Comparison of ENCODE assay signal across 14 cellular contexts in the genomic region with DNA sequence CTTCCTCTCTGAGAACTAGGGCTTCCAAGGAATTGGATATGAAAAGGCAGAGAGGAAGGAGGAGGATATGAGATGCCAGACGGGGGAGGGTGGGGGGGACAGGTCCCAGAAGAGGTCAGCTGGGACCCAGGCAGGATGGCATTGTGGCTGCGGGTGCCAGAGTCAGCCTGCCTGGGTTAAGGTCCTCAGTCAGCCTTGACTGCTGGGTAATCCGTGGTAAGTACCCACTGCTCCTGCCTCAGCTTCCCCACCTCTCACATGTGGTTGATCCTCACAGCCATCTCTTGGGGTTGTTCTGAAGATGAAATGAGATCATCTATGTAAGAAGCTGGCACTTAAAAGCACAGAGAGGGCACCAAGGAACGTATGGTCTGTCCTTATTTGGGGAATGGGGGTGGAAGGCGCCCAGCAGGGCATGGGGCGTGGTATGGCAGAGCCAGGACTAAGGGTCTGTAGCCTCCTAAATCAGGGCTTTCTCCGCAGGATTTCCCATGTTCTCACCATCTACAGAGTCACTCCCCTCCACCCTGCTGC. TPM values are rescaled to one million over a fixed set of nuclear protein-coding genes. Genes with fewer than 3 reads are reported as not detected.
DNase-seq lines count a peak whose midpoint lies in the region; ATAC-seq and TF ChIP-seq lines count a peak whose summit lies in the region.
"Had no signal": no experiment of that assay in that cellular context is flagged by ENCODE, and none has a peak within 500 bp of the region (broad histone marks: within the 10 kb centered on the region; RNA-seq: fewer than 3 reads in every experiment).

No MANE protein-coding gene starts in this region.

- H3K9me3 Mint-ChIP-seq in mesothelial cell of epicardium (no peaks in the 10 kb centered on the region), glutamatergic neuron (ENCODE audit: unreplicated experiment) (peaks cover 7% of the 10 kb centered on the region)

- peak overlapping the region; percentile 26 for H3K4me3 Mint-ChIP-seq in mesothelial cell of epicardium
- H3K4me3 Mint-ChIP-seq in glutamatergic neuron (ENCODE audit: unreplicated experiment): no peak overlapping the region

- H3K27ac Mint-ChIP-seq in mesothelial cell of epicardium: peak overlapping the region; percentile 98
- H3K27ac Mint-ChIP-seq in glutamatergic neuron (ENCODE audit: unreplicated experiment): no peak overlapping the region

- no peaks in the 10 kb centered on the region for H3K27me3 ChIP-seq in HUES48 (ENCODE audit: control insufficient read depth, insufficient read depth, low read length)
- no peaks in the 10 kb centered on the region for H3K27me3 ChIP-seq in colonic mucosa
- no peaks in the 10 kb centered on the region for H3K27me3 ChIP-seq in thoracic aorta (replicated peaks; ENCODE audit: insufficient read depth)
- H3K27me3 ChIP-seq in thyroid gland: no peaks in the 10 kb centered on the region
- H3K27me3 ChIP-seq: adrenal gland had no signal

- 0 out of 2 replicates have a peak, but pooled peaks cover 5% of the 10 kb centered on the region for H3K4me1 ChIP-seq in HUES48 (ENCODE audit: control insufficient read depth, insufficient read depth, low read length)
- no peaks in the 10 kb centered on the region for H3K4me1 ChIP-seq in colonic mucosa
- H3K4me1 ChIP-seq in thoracic aorta (ENCODE audit: control insufficient read depth in 1 of 2, low read depth in 2 of 2): peaks cover 11 to 19% of the 10 kb centered on the region in 2 donors
- H3K4me1 ChIP-seq in thyroid gland: peaks cover 10 to 11% of the 10 kb centered on the region in 2 donors
- H3K4me1 ChIP-seq: adrenal gland had no signal

- TF ChIP-seq CTCF in colonic mucosa (IDR thresholded peaks at IDR 0.05) (no peak), mesothelial cell of epicardium (IDR thresholded peaks at IDR 0.05; ENCODE audit: unreplicated experiment) (no peak), thoracic aorta (IDR thresholded peaks at IDR 0.05) (no peak), thyroid gland (IDR thresholded peaks at IDR 0.05) (no peak), glutamatergic neuron (IDR thresholded peaks at IDR 0.05; ENCODE audit: partially characterized antibody, unreplicated experiment) (no peak)

- no peak overlapping the region for H3K9ac ChIP-seq in HUES48 (ENCODE audit: low read depth, low read length)
- peak overlapping the region; percentile 69 to 96 for H3K9ac ChIP-seq in colonic mucosa (ENCODE audit: low read depth in 2 of 2, low read length in 2 of 2)

- no peaks in the 10 kb centered on the region for H3K36me3 ChIP-seq in HUES48 (ENCODE audit: control insufficient read depth, insufficient read depth, low read length)
- H3K36me3 ChIP-seq in colonic mucosa: no peaks in the 10 kb centered on the region
- H3K36me3 ChIP-seq in thoracic aorta: no peaks in the 10 kb centered on the region
- H3K36me3 ChIP-seq in thyroid gland: no peaks in the 10 kb centered on the region
- H3K36me3 ChIP-seq: adrenal gland had no signal

- no peaks in the 10 kb centered on the region for H3K27me3 Mint-ChIP-seq in mesothelial cell of epicardium (ENCODE audit: low read depth)
- peaks cover 7% of the 10 kb centered on the region for H3K27me3 Mint-ChIP-seq in glutamatergic neuron (ENCODE audit: unreplicated experiment)

- no peak overlapping the region for H3K4me3 ChIP-seq in HUES48 (ENCODE audit: low read depth, low read length)
- H3K4me3 ChIP-seq in colonic mucosa: no peak overlapping the region
- peak overlapping the region; percentile 32 for H3K4me3 ChIP-seq in thoracic aorta
- no peak overlapping the region for H3K4me3 ChIP-seq in thyroid gland (replicated peaks in 1 of 3)
- H3K4me3 ChIP-seq: adrenal gland had no signal

- TF ChIP-seq POLR2A in thyroid gland (IDR thresholded peaks at IDR 0.05): no peak

- H3K27ac ChIP-seq in HUES48 (ENCODE audit: low read depth, low read length) (peak overlapping the region; percentile 28), colonic mucosa (peak overlapping the region; percentile 69), thoracic aorta (peak overlapping the region; percentile 27 to 73), thyroid gland (peak overlapping the region in 1 of 3 donors; percentile 41)
- H3K27ac ChIP-seq: adrenal gland had no signal

- WGBS in thyroid gland, 2 donors: 79 to 86% methylated on average over 4 to 7 of the region's 7 CpGs

- H3K9me3 ChIP-seq in HUES48 (ENCODE audit: control insufficient read depth, insufficient read depth, low read length) (no peaks in the 10 kb centered on the region), colonic mucosa (no peaks in the 10 kb centered on the region), thoracic aorta (no peaks in the 10 kb centered on the region), thyroid gland (no peaks in the 10 kb centered on the region)
- H3K9me3 ChIP-seq: adrenal gland had no signal

- peaks cover 23% of the 10 kb centered on the region for H3K4me1 Mint-ChIP-seq in mesothelial cell of epicardium
- H3K4me1 Mint-ChIP-seq in glutamatergic neuron (ENCODE audit: low read depth, unreplicated experiment): peaks cover 8% of the 10 kb centered on the region

- no peak for DNase-seq in colonic mucosa
- DNase-seq in mesothelial cell of epicardium (ENCODE audit: low spot score in 2 of 2, unreplicated experiment in 2 of 2): no peak
- no peak for DNase-seq in thoracic aorta (ENCODE audit: low spot score)
- DNase-seq in activated CD8-positive, alpha-beta memory T cell treated with anti-CD3 and anti-CD28 coated beads, Interleukin-2, amount 50 U/mL, for 48 hours: no peak
- no peak for DNase-seq in thyroid gland
- DNase-seq in glutamatergic neuron: no peak
- DNase-seq: KBM-7; NCI-H1694; occipital lobe; SIG-M5; stimulated activated CD4-positive, alpha-beta T cell treated with anti-CD3 and anti-CD28 coated beads, Interleukin-1b, Interleukin-23, amount 100 ng/mL, for 48 hours had no signal

- ATAC-seq in thoracic aorta (ENCODE audit: insufficient number of reproducible peaks, low FRiP score, low read depth) (no peak), HG03565 (IDR thresholded peaks at IDR 0.05; ENCODE audit: unreplicated experiment) (no peak)

- H3K36me3 Mint-ChIP-seq in mesothelial cell of epicardium (no peaks in the 10 kb centered on the region), glutamatergic neuron (ENCODE audit: unreplicated experiment) (peaks cover 3% of the 10 kb centered on the region)

- intact Hi-C loops in colonic mucosa (cut with DNase I): no loop called here
- intact Hi-C loops in thyroid gland (cut with DNase I): no loop called here

RNA-seq across cellular contexts. Expression of gene ELF3, which starts 23.8 kb away (rescaled TPM):
- 1,000 to 10,000 TPM in 1 of 2 donors, 100 to 1,000 TPM in 1; 749 to 1,162 TPM for total RNA-seq in colonic mucosa
- total RNA-seq in mesothelial cell of epicardium: 111 to 112 TPM (median 112 TPM) in 3 replicates
- total RNA-seq in thoracic aorta: 1 to 10 TPM in 1 of 2 donors, under 1 TPM in 1; 0.95 to 4.9 TPM
- 10 to 100 TPM in 2 of 4 donors, 1 to 10 TPM in 2; 6.6 to 28.8 (median 12.6) TPM for total RNA-seq in thyroid gland
- 0.96 TPM for total RNA-seq in glutamatergic neuron (ENCODE audit: unreplicated experiment)

RNA-seq across cellular contexts. Expression of gene RNPEP, which starts 51.8 kb away (rescaled TPM):
- total RNA-seq in colonic mucosa (100 to 1,000 TPM; 142 to 147 TPM), mesothelial cell of epicardium (76.6 to 84.3 TPM (median 79.3 TPM) in 3 replicates), thoracic aorta (10 to 100 TPM; 46.3 to 58.2 TPM), thyroid gland (10 to 100 TPM; 61.4 to 98.1 (median 85.7) TPM), glutamatergic neuron (ENCODE audit: unreplicated experiment) (42.4 TPM)
